Comparison of ENCODE assay signal across 8 cellular contexts in the genomic region with DNA sequence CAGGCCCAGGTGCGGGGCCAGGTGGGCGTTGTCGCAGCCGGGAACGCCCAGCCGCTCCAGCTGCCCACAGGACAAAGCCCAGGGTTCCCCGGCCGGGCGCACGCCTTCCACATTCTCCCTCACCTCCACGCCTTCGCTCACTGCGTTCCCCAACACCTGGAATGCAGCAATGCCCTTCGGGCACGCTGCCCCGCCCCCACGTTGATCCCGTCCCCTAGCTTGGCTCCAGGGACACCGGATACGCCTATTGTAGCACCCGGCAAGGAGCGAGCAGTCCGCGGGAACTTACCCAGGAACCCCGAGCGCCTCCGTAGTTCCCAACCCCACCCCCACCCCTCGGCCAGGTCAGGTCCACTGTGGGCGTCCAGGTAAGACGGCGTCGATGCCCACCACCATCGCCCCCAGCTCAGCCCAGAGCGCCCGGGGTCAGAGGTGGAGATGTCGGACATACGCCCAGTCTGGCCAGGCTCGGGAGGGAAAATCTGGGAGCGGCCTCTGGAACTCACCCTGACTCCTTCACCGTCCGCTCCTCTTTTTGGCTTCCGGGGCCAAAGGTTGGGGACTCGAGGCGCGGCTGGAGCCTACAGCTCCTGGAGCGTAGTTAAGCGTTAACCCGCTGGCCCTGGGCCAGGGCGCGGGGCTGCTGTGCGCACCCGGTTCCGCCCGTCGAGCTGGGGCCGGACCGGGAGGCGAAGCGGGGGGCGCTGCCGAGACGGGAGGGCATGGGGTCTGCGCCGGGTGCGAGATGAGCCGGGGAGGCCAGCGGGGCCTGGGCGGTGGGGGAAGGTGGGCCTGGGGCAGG. TPM values are rescaled to one million over a fixed set of nuclear protein-coding genes. Genes with fewer than 3 reads are reported as not detected.
DNase-seq lines count a peak whose midpoint lies in the region; ATAC-seq and TF ChIP-seq lines count a peak whose summit lies in the region.

No MANE protein-coding gene starts in this region.

- 0 out of 2 replicates have a peak, but pooled peaks cover 1% of the 10 kb centered on the region for H3K27me3 ChIP-seq in SJCRH30

- ATAC-seq in T-helper 17 cell: peak; percentile 24
- peak; percentile 64 for ATAC-seq in esophagus mucosa
- no peak for ATAC-seq in HG03469 (IDR thresholded peaks at IDR 0.05; ENCODE audit: unreplicated experiment)
- ATAC-seq in GM19023 (IDR thresholded peaks at IDR 0.05; ENCODE audit: unreplicated experiment): no peak

- H3K4me3 Mint-ChIP-seq in T-helper 2 cell treated with Interferon-gamma antibody and Interleukin-4, amounts not matched to agents 5 μg/mL and 100 μg/mL, for 36 hours: peak overlapping the region; percentile 27
- H3K4me3 Mint-ChIP-seq in T-helper 17 cell: peak overlapping the region; percentile 62
- H3K4me3 Mint-ChIP-seq in neural crest cell: peak overlapping the region; percentile 49

- H3K27ac ChIP-seq in SJCRH30: no peak overlapping the region

- no peak for DNase-seq in T-helper 2 cell treated with Interferon-gamma antibody and Interleukin-4, amounts not matched to agents 5 μg/mL and 100 μg/mL, for 36 hours (ENCODE audit: low spot score)
- DNase-seq in T-helper 2 cell (no peak), T-helper 17 cell (peak in 1 of 3 donors; percentile 16), neural crest cell (ENCODE audit: low read depth, low spot score) (no peak), SJCRH30 (no peak)

- H3K4me1 Mint-ChIP-seq in T-helper 2 cell treated with Interferon-gamma antibody and Interleukin-4, amounts not matched to agents 5 μg/mL and 100 μg/mL, for 36 hours (ENCODE audit: low read depth): no peaks in the 10 kb centered on the region
- H3K4me1 Mint-ChIP-seq in T-helper 17 cell (no peaks in the 10 kb centered on the region), neural crest cell (no peaks in the 10 kb centered on the region)

- peaks cover 26% of the 10 kb centered on the region for H3K27me3 Mint-ChIP-seq in T-helper 2 cell treated with Interferon-gamma antibody and Interleukin-4, amounts not matched to agents 5 μg/mL and 100 μg/mL, for 36 hours (ENCODE audit: low read depth)
- no peaks in the 10 kb centered on the region for H3K27me3 Mint-ChIP-seq in T-helper 17 cell
- peaks cover 21% of the 10 kb centered on the region for H3K27me3 Mint-ChIP-seq in neural crest cell (ENCODE audit: low read depth)

- no peaks in the 10 kb centered on the region for H3K4me1 ChIP-seq in SJCRH30

- H3K27ac Mint-ChIP-seq in T-helper 2 cell treated with Interferon-gamma antibody and Interleukin-4, amounts not matched to agents 5 μg/mL and 100 μg/mL, for 36 hours: no peak overlapping the region
- H3K27ac Mint-ChIP-seq in T-helper 17 cell (no peak overlapping the region), neural crest cell (ENCODE audit: unreplicated experiment) (no peak overlapping the region)

- no peaks in the 10 kb centered on the region for H3K36me3 Mint-ChIP-seq in T-helper 2 cell treated with Interferon-gamma antibody and Interleukin-4, amounts not matched to agents 5 μg/mL and 100 μg/mL, for 36 hours (ENCODE audit: low read depth)
- H3K36me3 Mint-ChIP-seq in T-helper 17 cell (ENCODE audit: low read depth) (no peaks in the 10 kb centered on the region), neural crest cell (ENCODE audit: low read depth) (no peaks in the 10 kb centered on the region)

- no peak overlapping the region for H3K4me3 ChIP-seq in SJCRH30

- TF ChIP-seq CTCF in neural crest cell (conservative IDR thresholded peaks at IDR 0.05): no peak

- no peaks in the 10 kb centered on the region for H3K9me3 Mint-ChIP-seq in T-helper 2 cell treated with Interferon-gamma antibody and Interleukin-4, amounts not matched to agents 5 μg/mL and 100 μg/mL, for 36 hours
- no peaks in the 10 kb centered on the region for H3K9me3 Mint-ChIP-seq in neural crest cell

- no peaks in the 10 kb centered on the region for H3K36me3 ChIP-seq in SJCRH30

- no peaks in the 10 kb centered on the region for H3K9me3 ChIP-seq in T-helper 17 cell (ENCODE audit: control insufficient read depth, low read length, poor library complexity, severe bottlenecking)
- H3K9me3 ChIP-seq in SJCRH30 (replicated peaks): no peaks in the 10 kb centered on the region

RNA-seq across cellular contexts. Expression of gene CEP170B, which starts 0.6 kb away (rescaled TPM):
- total RNA-seq in T-helper 17 cell (1 to 10 TPM; 7.0 to 7.7 TPM), esophagus mucosa (28.1 TPM), neural crest cell (14.0 and 14.4 TPM in 2 replicates)
- total RNA-seq in SJCRH30 (2014; rRNA removed; shearing (Covaris generic)): 0.08 and 0.12 TPM in 2 replicates

Comparison
In these comparisons a context has a peak if more than half of its experiments do, and no peak if none do; other contexts are left out.
1. ATAC-seq: peak in T-helper 17 cell (single experiment) and esophagus mucosa (single experiment); none in HG03469 (single experiment) and GM19023 (single experiment).
2. Peak in every context shown above with its lines, with median percentiles within 50 percentile points of each other: H3K4me3 Mint-ChIP-seq.